Comparison of ENCODE assay signal across 8 cellular contexts in the genomic region with DNA sequence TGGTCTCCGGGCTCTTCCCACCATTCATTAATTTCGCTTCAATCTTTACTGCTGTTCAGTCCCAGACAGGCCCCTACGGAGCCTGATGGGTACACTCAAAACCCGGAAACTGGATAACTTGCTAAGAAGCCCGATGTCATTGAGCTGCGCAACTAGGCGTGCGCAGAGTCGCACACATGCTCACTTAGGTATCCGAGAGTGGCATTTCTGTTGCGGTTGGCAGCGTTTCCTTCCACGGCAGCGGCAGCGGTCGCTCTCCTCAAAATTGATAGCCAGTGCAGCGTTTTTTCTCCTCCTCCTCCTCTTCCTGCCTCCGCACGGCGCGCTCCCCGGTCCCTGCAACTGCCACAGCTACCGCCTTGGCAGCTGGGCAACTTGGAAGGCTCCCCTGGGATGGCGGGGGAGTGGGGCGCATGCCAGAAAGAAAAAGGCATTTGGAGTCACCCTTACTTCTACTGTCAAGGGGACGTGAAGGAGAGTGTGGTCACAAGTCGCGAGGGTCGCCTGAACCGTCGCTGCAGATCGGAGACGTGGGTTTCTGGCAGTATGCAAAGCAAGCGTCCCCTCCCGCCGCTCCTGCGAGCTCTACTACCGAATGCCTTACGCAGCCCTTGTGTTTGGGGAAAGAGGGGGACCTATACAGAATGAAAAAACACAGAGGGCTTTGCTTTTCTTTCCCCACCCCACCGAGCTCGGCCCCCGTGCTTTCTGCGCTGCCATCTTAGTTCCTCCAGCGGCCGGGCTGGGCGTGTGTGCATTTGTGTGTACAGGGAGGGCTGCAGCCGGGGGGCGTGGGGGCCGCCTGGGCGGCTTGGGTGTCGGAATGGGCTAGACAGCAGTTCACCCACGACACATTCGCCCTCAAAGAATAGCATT. TPM values are rescaled to one million over a fixed set of nuclear protein-coding genes. Genes with fewer than 3 reads are reported as not detected.
DNase-seq lines count a peak whose midpoint lies in the region; FAIRE-seq and TF ChIP-seq lines count a peak whose summit lies in the region.

No MANE protein-coding gene starts in this region.

- TF ChIP-seq CTCF in MM.1S (IDR thresholded peaks at IDR 0.05; ENCODE audit: low read length) = no peak
- no peak for TF ChIP-seq CTCF in neural progenitor cell (IDR thresholded peaks at IDR 0.05)

- peaks cover 47% of the 10 kb centered on the region for H3F3A ChIP-seq in MM.1S (ENCODE audit: insufficient read depth, low read length)
- H3F3A ChIP-seq in neural progenitor cell (ENCODE audit: low read depth) = peaks cover 16% of the 10 kb centered on the region

- H3K9me3 ChIP-seq in MM.1S (replicated peaks; ENCODE audit: insufficient read depth, low read length) (no peaks in the 10 kb centered on the region), neural progenitor cell (ENCODE audit: low read depth) (no peaks in the 10 kb centered on the region), stomach smooth muscle (ENCODE audit: control insufficient read depth in 2 of 2, low read length in 2 of 2) (no peaks in the 10 kb centered on the region)

- H3K4me3 ChIP-seq in MM.1S (ENCODE audit: low read length) = peak overlapping the region; percentile 86
- H3K4me3 ChIP-seq in neural progenitor cell = peak overlapping the region; percentile 82
- H3K4me3 ChIP-seq in stomach smooth muscle (ENCODE audit: low read length in 2 of 2) = peak overlapping the region; percentile 90 to 93

- H3K4me1 ChIP-seq in MM.1S (ENCODE audit: low read length) (peaks cover 25% of the 10 kb centered on the region), neural progenitor cell (peaks cover 21% of the 10 kb centered on the region), stomach smooth muscle (ENCODE audit: control insufficient read depth, insufficient read depth, low read length) (peaks cover 8% of the 10 kb centered on the region)

- H3K9ac ChIP-seq in MM.1S (ENCODE audit: low read length) = peak overlapping the region; percentile 87
- H3K9ac ChIP-seq in neural progenitor cell = no peak overlapping the region
- H3K9ac ChIP-seq in stomach smooth muscle (ENCODE audit: low read length in 2 of 2) = peak overlapping the region; percentile 62 to 70

- peak overlapping the region; percentile 95 for H3K4me3 Mint-ChIP-seq in neural progenitor cell

- peak; percentile 40 for FAIRE-seq in G401.6 (lab: Jason Lieb, UNC)

- H4K20me1 ChIP-seq in MM.1S (ENCODE audit: insufficient read depth, low read length) = 0 out of 2 replicates have a peak, but pooled peaks cover under 1% of the 10 kb centered on the region
- peaks cover 20% of the 10 kb centered on the region for H4K20me1 ChIP-seq in neural progenitor cell (ENCODE audit: low read depth)

- no peaks in the 10 kb centered on the region for H3K9me2 ChIP-seq in MM.1S (replicated peaks; ENCODE audit: insufficient read depth, low read length)

- DNase-seq in HCEC 1CT = peak; percentile 96
- DNase-seq in MM.1S = peak; percentile 99
- DNase-seq in SHP77 treated with DMSO at 0.1 percent for 48 hours (lab: John Stamatoyannopoulos, UW) = peak; percentile 92
- DNase-seq in activated gamma-delta T cell treated with Interleukin-2 at 50 U/mL for 16 hours = peak; percentile 84
- peak; percentile 90 for DNase-seq in foreskin melanocyte
- peak; percentile 95 for DNase-seq in neural progenitor cell (ENCODE audit: low spot score)

- H3K4me1 Mint-ChIP-seq in neural progenitor cell = peaks cover 36% of the 10 kb centered on the region

- no peaks in the 10 kb centered on the region for H3K36me3 Mint-ChIP-seq in neural progenitor cell

- H3K27me3 ChIP-seq in MM.1S (replicated peaks; ENCODE audit: insufficient read depth, low read length) (no peaks in the 10 kb centered on the region), neural progenitor cell (peaks cover 24% of the 10 kb centered on the region), stomach smooth muscle (ENCODE audit: control insufficient read depth in 1 of 2, insufficient read depth in 2 of 2, low read length in 2 of 2) (no peaks in the 10 kb centered on the region)

- H3K27ac Mint-ChIP-seq in neural progenitor cell = peak overlapping the region; percentile 87

- peak overlapping the region; percentile 96 for H3K4me2 ChIP-seq in MM.1S (ENCODE audit: low read depth, low read length)
- H3K4me2 ChIP-seq in neural progenitor cell = peak overlapping the region; percentile 89

- H3K79me2 ChIP-seq in MM.1S (ENCODE audit: low read length) (peaks cover 26% of the 10 kb centered on the region), neural progenitor cell (ENCODE audit: low read depth) (peaks cover 22% of the 10 kb centered on the region)

- H3K36me3 ChIP-seq in MM.1S (replicated peaks; ENCODE audit: insufficient read depth, low read length) = no peaks in the 10 kb centered on the region
- H3K36me3 ChIP-seq in neural progenitor cell = no peaks in the 10 kb centered on the region
- no peaks in the 10 kb centered on the region for H3K36me3 ChIP-seq in stomach smooth muscle (ENCODE audit: control insufficient read depth in 2 of 2, insufficient read depth in 2 of 2, low read length in 2 of 2)

- H2AFZ ChIP-seq in MM.1S (ENCODE audit: low read length) (peak overlapping the region; percentile 78), neural progenitor cell (replicated peaks) (peak overlapping the region; percentile 92)

- peak overlapping the region; percentile 99 for H3K27ac ChIP-seq in MM.1S (ENCODE audit: low read length)
- peak overlapping the region; percentile 67 for H3K27ac ChIP-seq in neural progenitor cell
- peak overlapping the region; percentile 68 for H3K27ac ChIP-seq in stomach smooth muscle (ENCODE audit: low read length)

- peaks cover 3% of the 10 kb centered on the region for H3K27me3 Mint-ChIP-seq in neural progenitor cell (ENCODE audit: insufficient read depth, low read depth)

- H3K9me3 Mint-ChIP-seq in neural progenitor cell = no peaks in the 10 kb centered on the region

RNA-seq across cellular contexts. Expression of gene MYCBP2, which starts 2.5 kb away (rescaled TPM):
- 31.2 and 37.8 TPM in 2 replicates for total RNA-seq in neural progenitor cell (ENCODE audit: low replicate concordance)

Comparison
In these comparisons a context has a peak if more than half of its experiments do, and no peak if none do; other contexts are left out.
1. Peak in every context shown above with its lines: DNase-seq, H3K4me3 ChIP-seq and H3K27ac ChIP-seq.